In genomic region chr6:75493400-75494064, GRCh38 we compare ENCODE assay signal across 9 cellular contexts. TPM values are rescaled to one million over a fixed set of nuclear protein-coding genes. Genes with fewer than 3 reads are reported as not detected.
A peak's percentile ranks its signal among the peaks of the same experiment; 100 is the strongest.
DNase-seq lines count a peak whose midpoint lies in the region; ATAC-seq and TF ChIP-seq lines count a peak whose summit lies in the region.
"Had no signal": no experiment of that assay in that cellular context is flagged by ENCODE, and none has a peak within 500 bp of the region (broad histone marks: within the 10 kb centered on the region; RNA-seq: fewer than 3 reads in every experiment).

FILIP1 (minus strand) TSS chr6:75493800; CDS start chr6:75414972, 78,828 bp downstream.

- 19 to 26% methylated on average over 10 of the region's 10 CpGs for WGBS in thyroid gland, 2 donors

- DNase-seq in NCI-H2107 (lab: John Stamatoyannopoulos, UW) (peak; percentile 9), endothelial cell (ENCODE audit: low spot score) (peak; percentile 18), medulla oblongata (ENCODE audit: extremely low spot score) (peak; percentile 33), thyroid gland (peak; percentile 25 to 27), NCI-H226 (no peak), NCI-H2171 treated with DMSO at 0.1 percent for 48 hours (lab: John Stamatoyannopoulos, UW) (no peak)
- DNase-seq: hippocampal formation, NCI-H510A treated with DMSO at 0.1 percent for 48 hours had no signal

- H3K4me3 ChIP-seq in thyroid gland (replicated peaks in 1 of 3) = peak within 1 kb of the TSS in 1 of 3 donors; percentile 12

- H3K27ac Mint-ChIP-seq in endothelial cell (ENCODE audit: unreplicated experiment) = peak within 1 kb of the TSS; percentile 97

- H3K4me1 Mint-ChIP-seq in endothelial cell (ENCODE audit: unreplicated experiment) = peaks cover 61% of the 10 kb centered on the region

- no peak for ATAC-seq in HG02884 (IDR thresholded peaks at IDR 0.05; ENCODE audit: unreplicated experiment)

- peak within 1 kb of the TSS; percentile 28 to 74 (median 60) for H3K27ac ChIP-seq in thyroid gland

- H3K27me3 ChIP-seq in thyroid gland = no peaks in the 10 kb centered on the region

- no peaks in the 10 kb centered on the region for H3K4me1 ChIP-seq in thyroid gland

- no peaks in the 10 kb centered on the region for H3K9me3 ChIP-seq in thyroid gland

- H3K9me3 Mint-ChIP-seq in endothelial cell (ENCODE audit: unreplicated experiment) = no peaks in the 10 kb centered on the region

- no peaks in the 10 kb centered on the region for H3K36me3 Mint-ChIP-seq in endothelial cell (ENCODE audit: low read depth, unreplicated experiment)

- no peaks in the 10 kb centered on the region for H3K36me3 ChIP-seq in thyroid gland

- intact Hi-C loops in thyroid gland (cut with DNase I) = no loop called here

- peak in 1 of 2 donors; percentile 35 for TF ChIP-seq POLR2A in thyroid gland (IDR thresholded peaks at IDR 0.05)

- H3K4me3 Mint-ChIP-seq in endothelial cell (ENCODE audit: unreplicated experiment) = peak within 1 kb of the TSS; percentile 90

- TF ChIP-seq CTCF in endothelial cell (IDR thresholded peaks at IDR 0.05; ENCODE audit: unreplicated experiment) (no peak), thyroid gland (IDR thresholded peaks at IDR 0.05) (no peak)

- peaks cover 1% of the 10 kb centered on the region for H3K27me3 Mint-ChIP-seq in endothelial cell (ENCODE audit: unreplicated experiment)

RNA-seq across cellular contexts. Expression of gene FILIP1, which starts in this region (rescaled TPM):
- 32.0 TPM for total RNA-seq in endothelial cell (ENCODE audit: unreplicated experiment)
- 1 to 10 TPM; 2.2 to 9.3 (median 5.1) TPM for total RNA-seq in thyroid gland

Comparison
In these comparisons a context has a peak if more than half of its experiments do, and no peak if none do; other contexts are left out.
1. DNase-seq: peak in NCI-H2107 (single experiment), endothelial cell (single experiment), medulla oblongata (single experiment) and thyroid gland (2 of 2); none in NCI-H226 (single experiment) and NCI-H2171 treated with DMSO at 0.1 percent for 48 hours (single experiment).